9 cellular contexts compared by ENCODE assay signal in the genomic region with DNA sequence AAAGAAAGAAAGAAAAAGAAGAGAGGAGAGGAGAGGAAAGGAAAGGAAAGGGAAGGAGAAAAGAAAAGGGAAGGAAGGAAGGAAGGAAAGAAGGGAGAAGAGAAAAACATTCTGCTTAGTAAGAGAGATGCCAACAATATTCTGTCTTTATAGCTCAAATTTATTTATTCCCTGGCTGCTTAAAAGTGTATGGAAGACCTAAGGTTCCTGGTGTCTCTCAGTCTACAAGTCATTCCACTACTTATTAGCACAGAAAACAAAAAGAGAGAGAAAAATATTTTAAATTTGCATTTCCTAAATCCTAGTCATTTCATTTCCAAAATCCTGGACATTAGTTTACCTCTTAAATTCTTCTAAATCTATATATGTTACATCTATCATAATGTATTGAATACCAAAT. TPM values are rescaled to one million over a fixed set of nuclear protein-coding genes. Genes with fewer than 3 reads are reported as not detected.
"Had no signal": no experiment of that assay in that cellular context is flagged by ENCODE, and none has a peak within 500 bp of the region (broad histone marks: within the 10 kb centered on the region; RNA-seq: fewer than 3 reads in every experiment).

No MANE protein-coding gene starts in this region.

- H3K9ac ChIP-seq: GM23248 had no signal

- H2AFZ ChIP-seq: GM23248 had no signal

- DNase-seq: GM23248, GOT3, H9, HCEC 1CT, KG1 had no signal

- H3K27ac ChIP-seq: GM23248 had no signal

- FAIRE-seq: H54, HTR-8/SVneo had no signal

- H3K4me3 ChIP-seq: GM23248 had no signal

RNA-seq across cellular contexts. Expression of a gene that starts 53.6 kb away (rescaled TPM):
- total RNA-seq: GM23248, H9, HT-29 had no signal
- polyA plus RNA-seq: GM23248, IgD-negative memory B cell had no signal
